ENCODE assay signal across 20 cellular contexts in genomic region chr1:109579496-109579895, GRCh38. TPM values are rescaled to one million over a fixed set of nuclear protein-coding genes. Genes with fewer than 3 reads are reported as not detected.
DNase-seq lines count a peak whose midpoint lies in the region; FAIRE-seq and TF ChIP-seq lines count a peak whose summit lies in the region.
"Had no signal": no experiment of that assay in that cellular context is flagged by ENCODE, and none has a peak within 500 bp of the region (broad histone marks: within the 10 kb centered on the region; RNA-seq: fewer than 3 reads in every experiment).

No MANE protein-coding gene starts in this region.

- H3K36me3 ChIP-seq in MG63 (peaks cover 64% of the 10 kb centered on the region), esophagus muscularis mucosa (peaks cover 0 to 67% (median 41%) of the 10 kb centered on the region in 4 donors)
- H3K36me3 ChIP-seq: prostate gland had no signal

- no peak for TF ChIP-seq EP300 in esophagus muscularis mucosa (IDR thresholded peaks at IDR 0.05)

- FAIRE-seq in D721Med (lab: Jason Lieb, UNC) = no peak

- H3K9me3 ChIP-seq in MG63 (no peaks in the 10 kb centered on the region), esophagus muscularis mucosa (no peaks in the 10 kb centered on the region)
- H3K9me3 ChIP-seq: HAP-1, prostate gland, SK-N-SH had no signal

- DNase-seq in Ammon's horn (ENCODE audit: low spot score) (peak; percentile 53), MG63 (peak; percentile 83), esophagus muscularis mucosa (ENCODE audit: extremely low spot score) (no peak), D721Med (ENCODE audit: insufficient read length, low spot score) (no peak), SW 1271 (lab: John Stamatoyannopoulos, UW) (no peak), progenitor cell of endocrine pancreas (ENCODE audit: low spot score, unreplicated experiment) (no peak), glomerular visceral epithelial cell (ENCODE audit: extremely low spot score) (no peak)
- DNase-seq: activated CD4-positive, alpha-beta T cell treated with anti-CD3 and anti-CD28 coated beads for 4 hours; activated CD8-positive, alpha-beta memory T cell treated with anti-CD3 and anti-CD28 coated beads, Interleukin-2, amount 50 U/mL, for 4 hours; brain microvascular endothelial cell; naive B cell; NCI-H1417 treated with DMSO at 0.1 percent for 48 hours; SK-N-SH had no signal

- no peak for TF ChIP-seq POLR2A in esophagus muscularis mucosa (IDR thresholded peaks at IDR 0.05; ENCODE audit: low read depth)

- H3K27me3 Mint-ChIP-seq in nephron (ENCODE audit: low read depth) = no peaks in the 10 kb centered on the region
- no peaks in the 10 kb centered on the region for H3K27me3 Mint-ChIP-seq in progenitor cell of endocrine pancreas
- H3K27me3 Mint-ChIP-seq: B cell; naive B cell; stimulated activated naive CD8-positive, alpha-beta T cell treated with anti-CD3 and anti-CD28 coated beads, Interleukin-15, Interleukin-2, amounts not matched to agents 100 ng/mL and 50 ng/mL, for 24 hours had no signal

- H3K9me3 Mint-ChIP-seq in nephron = no peaks in the 10 kb centered on the region
- no peaks in the 10 kb centered on the region for H3K9me3 Mint-ChIP-seq in progenitor cell of endocrine pancreas (ENCODE audit: low read depth)
- H3K9me3 Mint-ChIP-seq: naive B cell; stimulated activated naive CD8-positive, alpha-beta T cell treated with anti-CD3 and anti-CD28 coated beads, Interleukin-15, Interleukin-2, amounts not matched to agents 100 ng/mL and 50 ng/mL, for 24 hours had no signal

- H3K4me1 Mint-ChIP-seq in nephron (peaks cover 13% of the 10 kb centered on the region), progenitor cell of endocrine pancreas (ENCODE audit: low read depth) (no peaks in the 10 kb centered on the region)
- H3K4me1 Mint-ChIP-seq: B cell had no signal

- intact Hi-C loops in esophagus muscularis mucosa (cut with DNase I) = no loop called here

- no peak for TF ChIP-seq CTCF in esophagus muscularis mucosa (IDR thresholded peaks at IDR 0.05)
- TF ChIP-seq CTCF in nephron (IDR thresholded peaks at IDR 0.05; ENCODE audit: unreplicated experiment in 3 of 3) = no peak
- TF ChIP-seq CTCF in D721Med (IDR thresholded peaks at IDR 0.05; ENCODE audit: insufficient read depth, missing control alignments) = no peak
- TF ChIP-seq CTCF in progenitor cell of endocrine pancreas (IDR thresholded peaks at IDR 0.05; ENCODE audit: unreplicated experiment) = no peak

- no peak overlapping the region for H3K4me3 Mint-ChIP-seq in nephron
- H3K4me3 Mint-ChIP-seq in progenitor cell of endocrine pancreas (ENCODE audit: low read depth) = no peak overlapping the region
- H3K4me3 Mint-ChIP-seq: B cell; naive B cell; stimulated activated naive CD8-positive, alpha-beta T cell treated with anti-CD3 and anti-CD28 coated beads, Interleukin-15, Interleukin-2, amounts not matched to agents 100 ng/mL and 50 ng/mL, for 24 hours had no signal

- peak overlapping the region; percentile 93 to 95 (median 94) for H3K27ac Mint-ChIP-seq in nephron
- H3K27ac Mint-ChIP-seq in progenitor cell of endocrine pancreas = no peak overlapping the region
- H3K27ac Mint-ChIP-seq: B cell; naive B cell; stimulated activated naive CD8-positive, alpha-beta T cell treated with anti-CD3 and anti-CD28 coated beads, Interleukin-15, Interleukin-2, amounts not matched to agents 100 ng/mL and 50 ng/mL, for 24 hours had no signal

- H3K36me3 Mint-ChIP-seq in nephron (ENCODE audit: low read depth) = peaks cover 64% of the 10 kb centered on the region
- H3K36me3 Mint-ChIP-seq in progenitor cell of endocrine pancreas (ENCODE audit: insufficient read depth) = peaks cover 24% of the 10 kb centered on the region

- H3K4me3 ChIP-seq in MG63 (no peak overlapping the region), esophagus muscularis mucosa (no peak overlapping the region)
- H3K4me3 ChIP-seq: HAP-1, prostate gland had no signal

- H3K27me3 ChIP-seq in MG63 (no peaks in the 10 kb centered on the region), esophagus muscularis mucosa (no peaks in the 10 kb centered on the region)
- H3K27me3 ChIP-seq: brain microvascular endothelial cell had no signal

- H3K4me1 ChIP-seq in esophagus muscularis mucosa = peaks cover 0 to 26% (median 23%) of the 10 kb centered on the region in 4 donors
- H3K4me1 ChIP-seq: HAP-1, prostate gland had no signal

- peak overlapping the region; percentile 60 to 69 (median 66) for H3K27ac ChIP-seq in esophagus muscularis mucosa (replicated peaks in 1 of 4)
- H3K27ac ChIP-seq: brain microvascular endothelial cell, prostate gland had no signal

- 48% methylated on average over 1 of the region's 1 CpG for WGBS in esophagus muscularis mucosa

RNA-seq across cellular contexts. Expression of gene GNAI3, which starts 31.1 kb away (rescaled TPM):
- total RNA-seq in MG63 (2014; rRNA removed; shearing (Covaris generic); ENCODE audit: low replicate concordance) = 17.0 and 20.1 TPM in 2 replicates
- total RNA-seq in esophagus muscularis mucosa (1 to 10 TPM; 5.9 to 7.2 (median 6.6) TPM), progenitor cell of endocrine pancreas (10.0 and 10.3 TPM in 2 replicates)

RNA-seq across cellular contexts. Expression of gene GPR61, which starts 39.8 kb away (rescaled TPM):
- total RNA-seq in MG63 (2014; rRNA removed; shearing (Covaris generic); ENCODE audit: low replicate concordance) = not detected in 2 replicates
- not detected for total RNA-seq in esophagus muscularis mucosa
- total RNA-seq in progenitor cell of endocrine pancreas = 0.53 TPM in 1 of 2 replicates, not detected in the other
- total RNA-seq: B cell, left lobe of liver had no signal

RNA-seq across cellular contexts. Expression of gene GNAT2, which starts 39.9 kb away (rescaled TPM):
- 0.10 TPM in 1 of 2 replicates, not detected in the other for total RNA-seq in MG63 (2014; rRNA removed; shearing (Covaris generic); ENCODE audit: low replicate concordance)
- total RNA-seq in esophagus muscularis mucosa = under 1 TPM in 1 of 4 donors, not detected in 3; 0.33 TPM
- 0.57 TPM in 1 of 2 replicates, not detected in the other for total RNA-seq in progenitor cell of endocrine pancreas
- total RNA-seq: B cell, NCI-H460, prostate gland had no signal

RNA-seq across cellular contexts. Expression of gene AMPD2, which starts 40.1 kb away (rescaled TPM):
- 119 and 172 TPM in 2 replicates for total RNA-seq in MG63 (2014; rRNA removed; shearing (Covaris generic); ENCODE audit: low replicate concordance)
- total RNA-seq in esophagus muscularis mucosa (10 to 100 TPM; 23.7 to 38.8 (median 33.2) TPM), progenitor cell of endocrine pancreas (91.6 and 94.5 TPM in 2 replicates)

Comparison
In these comparisons a context has a peak if more than half of its experiments do, and no peak if none do; other contexts are left out.
1. DNase-seq: peak in Ammon's horn (single experiment) and MG63 (single experiment); none in esophagus muscularis mucosa (single experiment), D721Med (single experiment), SW 1271 (0 of 2), progenitor cell of endocrine pancreas (single experiment) and glomerular visceral epithelial cell (single experiment).